In genomic region chr6:56851104-56851503, GRCh38 we compare ENCODE assay signal across 8 cellular contexts.
DNase-seq lines count a peak whose midpoint lies in the region; ATAC-seq and TF ChIP-seq lines count a peak whose summit lies in the region.

No MANE protein-coding gene starts in this region.

- H3K27me3 ChIP-seq in aorta (ENCODE audit: control insufficient read depth in 1 of 2, insufficient read depth in 2 of 2, low read length in 1 of 2) (no peaks in the 10 kb centered on the region), body of pancreas (no peaks in the 10 kb centered on the region)

- WGBS in aorta, 2 donors, result 1 to 4% methylated on average over 9 of the region's 9 CpGs
- 5 to 11% methylated on average over 9 of the region's 9 CpGs for WGBS in body of pancreas, 2 donors

- no peaks in the 10 kb centered on the region for H3K9me3 Mint-ChIP-seq in dendritic cell treated with granulocyte-macrophage colony-stimulating factor and Interleukin-4, amounts not matched to agents 40 ng/mL and 50 ng/mL, for 4 days

- DNase-seq in AG20443 (ENCODE audit: low spot score) (peak; percentile 42), midbrain (lab: John Stamatoyannopoulos, UW) (peak; percentile 69), aorta (no peak), COLO668 (lab: John Stamatoyannopoulos, UW; ENCODE audit: unreplicated experiment) (no peak), NCI-H774 (lab: John Stamatoyannopoulos, UW) (no peak), body of pancreas (no peak)

- no peaks in the 10 kb centered on the region for H3K36me3 Mint-ChIP-seq in dendritic cell treated with granulocyte-macrophage colony-stimulating factor and Interleukin-4, amounts not matched to agents 40 ng/mL and 50 ng/mL, for 4 days (ENCODE audit: low read depth)

- peak overlapping the region; percentile 55 for H3K4me3 Mint-ChIP-seq in dendritic cell treated with granulocyte-macrophage colony-stimulating factor and Interleukin-4, amounts not matched to agents 40 ng/mL and 50 ng/mL, for 4 days

- TF ChIP-seq CTCF in body of pancreas (IDR thresholded peaks at IDR 0.05), result no peak

- H3K9me3 ChIP-seq in aorta (ENCODE audit: control insufficient read depth, low read length) (no peaks in the 10 kb centered on the region), body of pancreas (no peaks in the 10 kb centered on the region)

- peak overlapping the region; percentile 20 for H3K27ac Mint-ChIP-seq in dendritic cell treated with granulocyte-macrophage colony-stimulating factor and Interleukin-4, amounts not matched to agents 40 ng/mL and 50 ng/mL, for 4 days

- H3K36me3 ChIP-seq in aorta (ENCODE audit: control insufficient read depth in 1 of 2, insufficient read depth in 2 of 2, low read length in 1 of 2) (no peaks in the 10 kb centered on the region), body of pancreas (replicated peaks in 1 of 2; ENCODE audit: insufficient read depth in 1 of 2, low read depth in 2 of 2) (no peaks in the 10 kb centered on the region)

- intact Hi-C loops in dendritic cell treated with granulocyte-macrophage colony-stimulating factor and Interleukin-4, amounts not matched to agents 40 ng/mL and 50 ng/mL, for 4 days (cut with micrococcal nuclease), result loop anchor here (2.0 to 5.0 kb wide), 2 partner anchors 94 to 142 kb away; no protein-coding TSS in a partner anchor
- intact Hi-C loops in aorta (cut with DNase I) (loop anchor here (2.0 to 5.0 kb wide), 2 partner anchors 142 to 214 kb away; no protein-coding TSS in a partner anchor), body of pancreas (cut with DNase I) (loop anchor here (10.0 kb wide), 2 partner anchors 146 to 216 kb away; no protein-coding TSS in a partner anchor)

- H3K4me1 ChIP-seq in aorta (ENCODE audit: control insufficient read depth in 1 of 2, insufficient read depth in 2 of 2, low read length in 2 of 2) (peaks cover 0 to 3% of the 10 kb centered on the region in 2 donors), body of pancreas (peaks cover 6% of the 10 kb centered on the region)

- H3K27ac ChIP-seq in aorta (ENCODE audit: low read depth in 1 of 2, low read length in 2 of 2), result peak overlapping the region; percentile 16 to 71
- H3K27ac ChIP-seq in body of pancreas, result peak overlapping the region in 1 of 4 donors; percentile 18

- H3K4me3 ChIP-seq in aorta (ENCODE audit: low read length in 2 of 2), result peak overlapping the region; percentile 57 to 98
- H3K4me3 ChIP-seq in body of pancreas, result no peak overlapping the region

- peaks cover 14% of the 10 kb centered on the region for H3K4me1 Mint-ChIP-seq in dendritic cell treated with granulocyte-macrophage colony-stimulating factor and Interleukin-4, amounts not matched to agents 40 ng/mL and 50 ng/mL, for 4 days (ENCODE audit: low read depth)

- peaks cover 17% of the 10 kb centered on the region for H3K27me3 Mint-ChIP-seq in dendritic cell treated with granulocyte-macrophage colony-stimulating factor and Interleukin-4, amounts not matched to agents 40 ng/mL and 50 ng/mL, for 4 days

- peak in 1 of 3 donors; percentile 1 for TF ChIP-seq POLR2A in body of pancreas (IDR thresholded peaks at IDR 0.05)

- ATAC-seq in HG02943 (IDR thresholded peaks at IDR 0.05; ENCODE audit: low read depth, unreplicated experiment) (peak; percentile 1), aorta (ENCODE audit: low FRiP score) (peak; percentile 54), body of pancreas (no peak)

Comparison
In these comparisons a context has a peak if more than half of its experiments do, and no peak if none do; other contexts are left out.
1. DNase-seq: peak in AG20443 (single experiment) and midbrain (single experiment); none in aorta (0 of 2), COLO668 (single experiment), NCI-H774 (single experiment) and body of pancreas (0 of 4).
2. H3K4me3 ChIP-seq: peak in aorta (2 of 2); none in body of pancreas (0 of 2).